In genomic region chr22:17119481-17120202, GRCh38 we compare ENCODE assay signal across 8 cellular contexts.
DNase-seq lines count a peak whose midpoint lies in the region; ATAC-seq lines count a peak whose summit lies in the region.

No MANE protein-coding gene starts in this region.

- ATAC-seq in HG03025 (IDR thresholded peaks at IDR 0.05; ENCODE audit: low FRiP score, unreplicated experiment) = no peak

- peak; percentile 22 for DNase-seq in stimulated activated CD4-positive, alpha-beta T cell treated with anti-CD3 and anti-CD28 coated beads, Interleukin-4, amount 100 ng/mL, for 1 hour
- DNase-seq in stimulated activated CD4-positive, alpha-beta T cell treated with anti-CD3 and anti-CD28 coated beads, Interleukin-4, amount 100 ng/mL, for 4 hours = no peak
- peak; percentile 21 for DNase-seq in amniotic epithelial cell (ENCODE audit: low read depth)
- peak; percentile 8 for DNase-seq in kidney tubule cell (ENCODE audit: low spot score)
- DNase-seq in T1000 (lab: John Stamatoyannopoulos, UW) = no peak
- DNase-seq in amniotic stem cell (lab: John Stamatoyannopoulos, UW) = no peak
- DNase-seq in pons (ENCODE audit: low spot score) = no peak

Comparison
In these comparisons a context has a peak if more than half of its experiments do, and no peak if none do; other contexts are left out.
1. DNase-seq: peak in stimulated activated CD4-positive, alpha-beta T cell treated with anti-CD3 and anti-CD28 coated beads, Interleukin-4, amount 100 ng/mL, for 1 hour (single experiment), amniotic epithelial cell (single experiment) and kidney tubule cell (single experiment); none in stimulated activated CD4-positive, alpha-beta T cell treated with anti-CD3 and anti-CD28 coated beads, Interleukin-4, amount 100 ng/mL, for 4 hours (0 of 2), T1000 (single experiment), amniotic stem cell (single experiment) and pons (single experiment).